In genomic region chr10:117272195-117273076, GRCh38 we compare ENCODE assay signal across 2 cellular contexts.
TF ChIP-seq lines count a peak whose summit lies in the region.

No MANE protein-coding gene starts in this region.

TF ChIP-seq in HCT116, 20 proteins besides CTCF, POLR2A, EP300 and RAD21 (continued from another document):
- TF ChIP-seq ZBTB33 (IDR thresholded peaks at IDR 0.05; ENCODE audit: extremely low read depth, insufficient replicate concordance, low read length), result no peak
- no peak for TF ChIP-seq EZH2 (IDR thresholded peaks at IDR 0.05)
- TF ChIP-seq POLR2AphosphoS5 (IDR thresholded peaks at IDR 0.05; ENCODE audit: low read depth, low read length), result no peak
- no peak for TF ChIP-seq YY1 (IDR thresholded peaks at IDR 0.05; ENCODE audit: extremely low read depth, insufficient replicate concordance, low read depth, low read length)
- no peak for TF ChIP-seq JUND (IDR thresholded peaks at IDR 0.05)
- no peak for TF ChIP-seq SRF (IDR thresholded peaks at IDR 0.05; ENCODE audit: low read depth)
- no peak for TF ChIP-seq EGR1 (IDR thresholded peaks at IDR 0.05; ENCODE audit: low read depth)
- TF ChIP-seq CEBPB (IDR thresholded peaks at IDR 0.05; ENCODE audit: low read depth), result no peak
- TF ChIP-seq FOSL1 (IDR thresholded peaks at IDR 0.05; ENCODE audit: low read depth), result no peak
- TF ChIP-seq REST (IDR thresholded peaks at IDR 0.05; ENCODE audit: low read depth), result no peak
- TF ChIP-seq TCF7L2 (IDR thresholded peaks at IDR 0.05; ENCODE audit: borderline replicate concordance, extremely low read depth, insufficient read depth, insufficient read length), result no peak
- TF ChIP-seq SP1 (IDR thresholded peaks at IDR 0.05; ENCODE audit: low read depth), result no peak
TF ChIP-seq in HCT116: peak in this region for 0.

TF ChIP-seq in SK-N-SH, 30 proteins besides CTCF, POLR2A, EP300 and RAD21 (continued from another document):
- TF ChIP-seq REST (IDR thresholded peaks at IDR 0.05; ENCODE audit: low read depth, low read length), result no peak
- TF ChIP-seq IRF3 (IDR thresholded peaks at IDR 0.05; ENCODE audit: low read depth, low read length), result no peak
- no peak for TF ChIP-seq TEAD4 (IDR thresholded peaks at IDR 0.05; ENCODE audit: borderline replicate concordance, insufficient read depth)
- TF ChIP-seq SMC3 (IDR thresholded peaks at IDR 0.05; ENCODE audit: low read depth, low read length), result no peak
- no peak for TF ChIP-seq YY1 (IDR thresholded peaks at IDR 0.05; ENCODE audit: low read depth)
- no peak for TF ChIP-seq MEF2A (IDR thresholded peaks at IDR 0.05; ENCODE audit: borderline replicate concordance, low read depth)
